19 cellular contexts compared by ENCODE assay signal in genomic region chr4:6890358-6890757, GRCh38. TPM values are rescaled to one million over a fixed set of nuclear protein-coding genes. Genes with fewer than 3 reads are reported as not detected.
A peak's percentile ranks its signal among the peaks of the same experiment; 100 is the strongest.
DNase-seq lines count a peak whose midpoint lies in the region; ATAC-seq, FAIRE-seq and TF ChIP-seq lines count a peak whose summit lies in the region.
"Had no signal": no experiment of that assay in that cellular context is flagged by ENCODE, and none has a peak within 500 bp of the region (broad histone marks: within the 10 kb centered on the region; RNA-seq: fewer than 3 reads in every experiment).

No MANE protein-coding gene starts in this region.

- H3K79me2 ChIP-seq in K562 (ENCODE audit: control insufficient read depth, insufficient read depth, low read length) (no peaks in the 10 kb centered on the region), PC-9 (ENCODE audit: low read depth) (no peaks in the 10 kb centered on the region)

- H3K9me1 ChIP-seq in K562 (ENCODE audit: control insufficient read depth, insufficient read depth, low read length): no peaks in the 10 kb centered on the region

- DNase-seq in A549 (ENCODE audit: low read depth in 1 of 2, low spot score in 1 of 2) (no peak), K562 (ENCODE audit: extremely low read depth in 1 of 4, low spot score in 3 of 4) (no peak), activated gamma-delta T cell (lab: John Stamatoyannopoulos, UW) (no peak), PC-9 (no peak)
- DNase-seq: CD4-positive, CD25-positive, alpha-beta regulatory T cell; Karpas-422; NCI-H1092; NCI-H1417 treated with DMSO at 0.1 percent for 48 hours; NCI-H1694 treated with DMSO at 0.1 percent for 48 hours; NCI-H2081; NCI-H2227 treated with DMSO at 0.1 percent for 48 hours; NCI-H526 treated with DMSO at 0.1 percent for 48 hours; SHP77 treated with DMSO at 0.1 percent for 48 hours had no signal

- no peak for TF ChIP-seq EP300 in A549 (IDR thresholded peaks at IDR 0.05)
- no peak for TF ChIP-seq EP300 in K562 (IDR thresholded peaks at IDR 0.05; ENCODE audit: low read length)

- no peaks in the 10 kb centered on the region for H3K9me2 ChIP-seq in PC-9 (ENCODE audit: insufficient read depth)

- no peak overlapping the region for H3K4me2 ChIP-seq in A549
- peak overlapping the region; percentile 97 for H3K4me2 ChIP-seq in BLaER1
- H3K4me2 ChIP-seq in K562 (ENCODE audit: insufficient read depth, low read length): no peak overlapping the region
- no peak overlapping the region for H3K4me2 ChIP-seq in PC-9

- H3K4me1 ChIP-seq in A549 (peaks cover 48% of the 10 kb centered on the region), BLaER1 (peaks cover 100% of the 10 kb centered on the region), K562 (replicated peaks in 1 of 2; ENCODE audit: control insufficient read depth in 2 of 2, insufficient read depth in 2 of 2, low read length in 2 of 2) (peaks cover 31 to 59% of the 10 kb centered on the region in 2 experiments), neutrophil (ENCODE audit: control insufficient read depth in 1 of 2, insufficient read depth in 1 of 2, low read depth in 1 of 2, low read length in 1 of 2) (peaks cover 69 to 84% of the 10 kb centered on the region in 2 experiments), PC-9 (replicated peaks; ENCODE audit: insufficient read depth) (no peaks in the 10 kb centered on the region)

- ATAC-seq in A549 (no peak), K562 (no peak), HG03175 (IDR thresholded peaks at IDR 0.05; ENCODE audit: unreplicated experiment) (no peak)
- ATAC-seq: HCT116 had no signal

- CTCF ChIA-PET in A549 (lab: Yijun Ruan, JAX) (no interaction called here), K562 (lab: Yijun Ruan, JAX; ENCODE audit: low intra/inter-chr PET ratio) (no interaction called here), PC-9 (lab: Charles Lee) (no interaction called here)

- intact Hi-C loops in K562 (cut with micrococcal nuclease): loop anchor here (5.0 kb wide), 2 partner anchors 177 to 192 kb away; partner anchors contain the start of gene GRPEL1
- intact Hi-C loops in PC-9 (cut with micrococcal nuclease; ENCODE audit: unreplicated experiment): no loop called here

- WGBS in A549 (ENCODE audit: missing lambda C conversion rate): 94% methylated on average over 3 of the region's 3 CpGs
- 86% methylated on average over 3 of the region's 3 CpGs for WGBS in K562 (ENCODE audit: insufficient coverage, low coverage, missing lambda C conversion rate)

- no peak for FAIRE-seq in A549 (lab: Jason Lieb, UNC)
- no peak for FAIRE-seq in K562 (lab: Jason Lieb, UNC)
- FAIRE-seq: D721Med, G401.6 had no signal

- H3F3A ChIP-seq in PC-9 (ENCODE audit: insufficient read depth, low read depth): no peaks in the 10 kb centered on the region

- TF ChIP-seq CTCF in A549 (IDR thresholded peaks at IDR 0.05) (no peak), K562 (IDR thresholded peaks at IDR 0.05 in 2 of 3, conservative IDR thresholded peaks at IDR 0.05 in 1 of 3; ENCODE audit: insufficient read depth in 2 of 3, low read depth in 1 of 3, low read length in 3 of 3) (no peak), neutrophil (IDR thresholded peaks at IDR 0.05) (no peak), PC-9 (conservative IDR thresholded peaks at IDR 0.05) (no peak)

- TF ChIP-seq RAD21 in A549 (conservative IDR thresholded peaks at IDR 0.05 in 1 of 2, IDR thresholded peaks at IDR 0.05 in 1 of 2) (no peak), K562 (CRISPR knock-in tag; conservative IDR thresholded peaks at IDR 0.05 in 1 of 2, IDR thresholded peaks at IDR 0.05 in 1 of 2) (no peak)

- H3K27me3 ChIP-seq in BLaER1 (no peaks in the 10 kb centered on the region), K562 (ENCODE audit: control insufficient read depth in 2 of 2, insufficient read depth in 2 of 2, low read length in 2 of 2) (no peaks in the 10 kb centered on the region), neutrophil (no peaks in the 10 kb centered on the region), PC-9 (ENCODE audit: insufficient read depth, low read depth) (no peaks in the 10 kb centered on the region)

- POLR2A ChIA-PET in A549 (lab: Yijun Ruan, JAX) (no interaction called here), K562 (lab: Yijun Ruan, JAX) (no interaction called here), PC-9 (lab: Charles Lee; ENCODE audit: unreplicated experiment) (no interaction called here)

- H3K27ac ChIP-seq in A549 (peak overlapping the region; percentile 90 to 95), BLaER1 (peak overlapping the region; percentile 86), K562 (ENCODE audit: extremely low read depth, low read depth, low read length) (no peak overlapping the region), neutrophil (peak overlapping the region; percentile 50), PC-9 (no peak overlapping the region)

- H3K9me3 ChIP-seq in A549 (peaks cover 12% of the 10 kb centered on the region; the same call in 2 of the 3 replicates), BLaER1 (peaks cover 31% of the 10 kb centered on the region), K562 (replicated peaks; ENCODE audit: control insufficient read depth, insufficient read depth, low read depth, low read length) (peaks cover 8% of the 10 kb centered on the region), neutrophil (no peaks in the 10 kb centered on the region), PC-9 (ENCODE audit: insufficient read depth, low read depth) (no peaks in the 10 kb centered on the region)

- in situ Hi-C loops in K562 (cut with MboI): no loop called here

- H3K9ac ChIP-seq in BLaER1 (no peak overlapping the region), K562 (ENCODE audit: insufficient read depth in 1 of 2, low read depth in 2 of 2, low read length in 2 of 2) (no peak overlapping the region)

- no peaks in the 10 kb centered on the region for H4K20me1 ChIP-seq in BLaER1
- no peaks in the 10 kb centered on the region for H4K20me1 ChIP-seq in K562 (replicated peaks; ENCODE audit: control insufficient read depth, insufficient read depth, low read length)
- no peaks in the 10 kb centered on the region for H4K20me1 ChIP-seq in PC-9 (ENCODE audit: insufficient read depth)

- H3K4me3 ChIP-seq in A549 (no peak overlapping the region), BLaER1 (peak overlapping the region; percentile 34; the same call in 1 of the 2 replicates), K562 (no peak overlapping the region), neutrophil (ENCODE audit: low read depth in 1 of 2, low read length in 1 of 2) (no peak overlapping the region), PC-9 (no peak overlapping the region)

- no peak for TF ChIP-seq POLR2A in A549 (IDR thresholded peaks at IDR 0.05; ENCODE audit: low read length)
- TF ChIP-seq POLR2A in K562 (conservative IDR thresholded peaks at IDR 0.05): no peak

- H3K36me3 ChIP-seq in BLaER1 (peaks cover 16% of the 10 kb centered on the region; the same call in 1 of the 2 replicates), K562 (ENCODE audit: control insufficient read depth, insufficient read depth, low read length) (no peaks in the 10 kb centered on the region), neutrophil (no peaks in the 10 kb centered on the region), PC-9 (ENCODE audit: low read depth) (no peaks in the 10 kb centered on the region)

- BruUV-seq in K562 (replicated peaks; lab: Mats Ljungman, UMichigan) (no TSS peak), PC-9 (replicated peaks; lab: Mats Ljungman, UMichigan) (no TSS peak)

- H2AFZ ChIP-seq in K562 (ENCODE audit: low read depth, low read length) (no peak overlapping the region), PC-9 (no peak overlapping the region)

TF ChIP-seq in A549, 52 proteins besides CTCF, POLR2A, EP300 and RAD21 (continues in another document):
- TF ChIP-seq HOXA7 (CRISPR knock-in tag; IDR thresholded peaks at IDR 0.05): no peak
- TF ChIP-seq ZNF302 (CRISPR knock-in tag; IDR thresholded peaks at IDR 0.05): no peak
- TF ChIP-seq E2F6 (IDR thresholded peaks at IDR 0.05; ENCODE audit: borderline replicate concordance, low read depth): no peak

TF ChIP-seq in K562, 482 proteins besides CTCF, POLR2A, EP300 and RAD21 (continues in another document):
- TF ChIP-seq ESRRB (CRISPR knock-in tag; IDR thresholded peaks at IDR 0.05; ENCODE audit: borderline replicate concordance) (no peak), FOS (IDR thresholded peaks at IDR 0.05; ENCODE audit: extremely low read depth, insufficient read length) (no peak), CBX3 (IDR thresholded peaks at IDR 0.05; ENCODE audit: borderline replicate concordance in 1 of 2, low read length in 2 of 2) (peak in 1 of 2 experiments; percentile 72; a peak in 1 of 3 replicates), RNF2 (IDR thresholded peaks at IDR 0.05) (no peak), ZNF197 (CRISPR knock-in tag; IDR thresholded peaks at IDR 0.05; ENCODE audit: low read depth) (no peak), ZNF551 (CRISPR knock-in tag; IDR thresholded peaks at IDR 0.05) (no peak), GABPB1 (CRISPR knock-in tag; IDR thresholded peaks at IDR 0.05) (no peak), TRIM24 (IDR thresholded peaks at IDR 0.05) (peak; percentile 33 to 52; a peak in 2 of 4 replicates), POU5F1 (IDR thresholded peaks at IDR 0.05; ENCODE audit: borderline replicate concordance, low read depth, low read length, partially characterized antibody) (no peak)

RNA-seq across cellular contexts. Expression of gene TBC1D14, which starts 19.3 kb away (rescaled TPM):
- 35.8 and 39.0 TPM in 2 replicates for polyA plus RNA-seq in A549 (2011; rRNA removed)
- polyA plus RNA-seq in A549 (2012; cell fraction: cytosol; rRNA removed): 29.8 and 36.1 TPM in 2 replicates
- 25.3 and 31.9 TPM in 2 replicates for polyA plus RNA-seq in A549 (2012; cell fraction: nucleus; rRNA removed)
- 25.4 to 30.2 TPM (median 28.3 TPM) in 3 replicates for polyA plus RNA-seq in A549 (2017; fragmentation: RNase III; extraction: RNeasy Plus Mini Kit Qiagen cat#74134 plus additional on column Dnase treatment)
- 37.2 and 39.4 TPM in 2 replicates for polyA minus RNA-seq in A549 (2011; rRNA and poly(A)+ RNA removed)
- 61.0 and 70.3 TPM in 2 replicates for total RNA-seq in K562 (2011; cell fraction: chromatin; rRNA removed; ENCODE audit: low replicate concordance)
- total RNA-seq in K562 (2011; cell fraction: nucleolus; rRNA removed): 50.4 and 54.0 TPM in 2 replicates
- 45.9 and 49.3 TPM in 2 replicates for total RNA-seq in K562 (2011; cell fraction: nucleoplasm; rRNA removed)
- 50.2 and 54.4 TPM in 2 replicates for total RNA-seq in K562 (2014; rRNA removed)
- 44.8 and 45.5 TPM in 2 replicates for total RNA-seq in K562 (2014; rRNA removed; fragmentation: Illumina TruSeq; extraction: Trizol)
- total RNA-seq in K562 (2015; rRNA removed; fragmentation: Illumina TruSeq; extraction: Trizol): 55.8 and 57.7 TPM in 2 replicates
- total RNA-seq in K562 (2021): 55.4 and 59.6 TPM in 2 replicates
- 31.4 and 41.2 TPM in 2 replicates for polyA plus RNA-seq in K562 (2011; rRNA removed)
- polyA plus RNA-seq in K562 (2011; cell fraction: cytosol; rRNA removed): 37.0 and 43.7 TPM in 2 replicates
- 37.0 and 46.2 TPM in 2 replicates for polyA plus RNA-seq in K562 (2011; cell fraction: nucleus; rRNA removed)
- polyA plus RNA-seq in K562 (2012): 45.4 TPM in 2 replicates
- 46.2 and 47.7 TPM in 2 replicates for polyA plus RNA-seq in K562 (2014; fragmentation: Illumina TruSeq; extraction: Trizol)
- polyA plus RNA-seq in K562 (2014; fragmentation: Nextera tagmentation; extraction: Ambion mirVana): 1 to 10 TPM; 2.1 to 2.7 TPM
- polyA plus RNA-seq in K562 (2014; rRNA removed): 43.3 and 50.8 TPM in 2 replicates
- polyA minus RNA-seq in K562 (2011; rRNA and poly(A)+ RNA removed): 51.1 and 64.3 TPM in 2 replicates
- polyA minus RNA-seq in K562 (2011; cell fraction: cytosol; rRNA and poly(A)+ RNA removed): 29.6 and 35.1 TPM in 2 replicates
- 26.1 and 34.0 TPM in 2 replicates for polyA minus RNA-seq in K562 (2011; cell fraction: nucleus; rRNA and poly(A)+ RNA removed)
- 41.6 and 46.2 TPM in 2 replicates for total RNA-seq in PC-9 (2021)

Comparison
In these comparisons a context has a peak if more than half of its experiments do, and no peak if none do; other contexts are left out.
1. H3K27ac ChIP-seq: peak in A549 (2 of 2), BLaER1 (single experiment) and neutrophil (single experiment); none in K562 (single experiment) and PC-9 (single experiment).